In genomic region chrX:155069414-155069813, GRCh38 we compare ENCODE assay signal across 10 cellular contexts. TPM values are rescaled to one million over a fixed set of nuclear protein-coding genes. Genes with fewer than 3 reads are reported as not detected.
A peak's percentile ranks its signal among the peaks of the same experiment; 100 is the strongest.
DNase-seq lines count a peak whose midpoint lies in the region; ATAC-seq and TF ChIP-seq lines count a peak whose summit lies in the region.
"Had no signal": no experiment of that assay in that cellular context is flagged by ENCODE, and none has a peak within 500 bp of the region (broad histone marks: within the 10 kb centered on the region; RNA-seq: fewer than 3 reads in every experiment).

No MANE protein-coding gene starts in this region.

- no peak for TF ChIP-seq EP300 in neural cell (conservative IDR thresholded peaks at IDR 0.05; ENCODE audit: poor library complexity, severe bottlenecking)

- peak overlapping the region in 1 of 2 experiments; percentile 81; a peak in 1 of 4 replicates for H3K4me3 ChIP-seq in DND-41 (ENCODE audit: low read depth in 1 of 2, low read length in 2 of 2)
- H3K4me3 ChIP-seq in NB4 (ENCODE audit: low read depth, low read length) = peak overlapping the region; percentile 90
- H3K4me3 ChIP-seq in colonic mucosa = peak overlapping the region; percentile 46
- peak overlapping the region; percentile 71 for H3K4me3 ChIP-seq in neural cell (ENCODE audit: low read length)

- H2AFZ ChIP-seq in DND-41 (ENCODE audit: low read depth, low read length) = no peak overlapping the region
- H2AFZ ChIP-seq in neural cell (ENCODE audit: low read depth, low read length) = no peak overlapping the region

- H3K9me2 ChIP-seq in neural cell (ENCODE audit: insufficient read depth, low read length) = no peaks in the 10 kb centered on the region

- intact Hi-C loops in colonic mucosa (cut with DNase I) = no loop called here

- TF ChIP-seq POLR2A in NB4 (IDR thresholded peaks at IDR 0.05; ENCODE audit: extremely low read depth, insufficient read length) (no peak), GM18505 (IDR thresholded peaks at IDR 0.05; ENCODE audit: borderline replicate concordance, extremely low read depth, insufficient read depth, insufficient read length) (no peak)

- no peak for DNase-seq in DND-41
- no peak for DNase-seq in NB4 (ENCODE audit: low read depth)
- DNase-seq in colonic mucosa = no peak
- no peak for DNase-seq in nucleus accumbens (lab: John Stamatoyannopoulos, UW)
- no peak for DNase-seq in DMS53 treated with DMSO at 0.1 percent for 48 hours (lab: John Stamatoyannopoulos, UW; ENCODE audit: unreplicated experiment)
- DNase-seq: amygdala, SHP77 treated with DMSO at 0.1 percent for 48 hours had no signal

- peaks cover 52% of the 10 kb centered on the region for H3K4me1 ChIP-seq in DND-41 (ENCODE audit: insufficient read depth, low read length)
- no peaks in the 10 kb centered on the region for H3K4me1 ChIP-seq in colonic mucosa

- no peak for ATAC-seq in DND-41 (ENCODE audit: insufficient read depth, low read depth)
- no peak for ATAC-seq in GM21381 (IDR thresholded peaks at IDR 0.05; ENCODE audit: unreplicated experiment)
- ATAC-seq in GM18505 (IDR thresholded peaks at IDR 0.05; ENCODE audit: unreplicated experiment) = no peak

- H3K36me3 ChIP-seq in DND-41 (ENCODE audit: insufficient read depth, low read length) = peaks cover 16% of the 10 kb centered on the region
- H3K36me3 ChIP-seq in colonic mucosa = no peaks in the 10 kb centered on the region
- H3K36me3 ChIP-seq in neural cell (ENCODE audit: insufficient read depth, low read length) = no peaks in the 10 kb centered on the region

- peak overlapping the region; percentile 94 for H3K4me2 ChIP-seq in DND-41 (ENCODE audit: insufficient read depth, low read length)
- H3K4me2 ChIP-seq in neural cell (ENCODE audit: low read length) = no peak overlapping the region

- H3K27me3 ChIP-seq in DND-41 (ENCODE audit: insufficient read depth, low read length, poor library complexity) (no peaks in the 10 kb centered on the region), colonic mucosa (no peaks in the 10 kb centered on the region), neural cell (ENCODE audit: insufficient read depth, low read depth, low read length) (no peaks in the 10 kb centered on the region)

- H3K79me2 ChIP-seq in DND-41 (ENCODE audit: insufficient read depth, low read length) (peaks cover 51% of the 10 kb centered on the region), neural cell (replicated peaks; ENCODE audit: insufficient read depth, low read length) (peaks cover 3% of the 10 kb centered on the region)

- no peak overlapping the region for H3K27ac ChIP-seq in DND-41 (ENCODE audit: low read length)
- H3K27ac ChIP-seq in colonic mucosa = no peak overlapping the region
- no peak overlapping the region for H3K27ac ChIP-seq in neural cell (ENCODE audit: low read length)

- no peak for TF ChIP-seq CTCF in DND-41 (IDR thresholded peaks at IDR 0.05; ENCODE audit: borderline replicate concordance, extremely low read depth, low read length, poor library complexity, severe bottlenecking)
- no peak for TF ChIP-seq CTCF in NB4 (IDR thresholded peaks at IDR 0.05; ENCODE audit: low read depth, low read length)
- no peak for TF ChIP-seq CTCF in colonic mucosa (IDR thresholded peaks at IDR 0.05)
- TF ChIP-seq CTCF in neural cell (IDR thresholded peaks at IDR 0.05; ENCODE audit: poor library complexity, severe bottlenecking) = no peak

- TF ChIP-seq RAD21 in neural cell (conservative IDR thresholded peaks at IDR 0.05) = no peak

- no peaks in the 10 kb centered on the region for H3F3A ChIP-seq in neural cell (ENCODE audit: insufficient read depth, low read length, poor library complexity, severe bottlenecking)

- H3K9ac ChIP-seq in DND-41 (ENCODE audit: low read depth, low read length) (peak overlapping the region; percentile 69), colonic mucosa (ENCODE audit: low read depth in 2 of 2, low read length in 2 of 2) (no peak overlapping the region), neural cell (ENCODE audit: low read length) (no peak overlapping the region)

- H3K9me3 ChIP-seq in DND-41 (ENCODE audit: insufficient read depth, low read length, severe bottlenecking) (no peaks in the 10 kb centered on the region), colonic mucosa (no peaks in the 10 kb centered on the region), neural cell (ENCODE audit: low read length) (no peaks in the 10 kb centered on the region)

- no peaks in the 10 kb centered on the region for H4K20me1 ChIP-seq in DND-41 (ENCODE audit: insufficient read depth, low read length)
- no peaks in the 10 kb centered on the region for H4K20me1 ChIP-seq in neural cell (ENCODE audit: insufficient read depth)

TF ChIP-seq in neural cell, 6 proteins besides CTCF, POLR2A, EP300 and RAD21:
- TF ChIP-seq EZH2 (IDR thresholded peaks at IDR 0.05; ENCODE audit: borderline replicate concordance, insufficient read depth, low read length, poor library complexity, severe bottlenecking) (no peak), MXI1 (conservative IDR thresholded peaks at IDR 0.05; ENCODE audit: poor library complexity, severe bottlenecking) (no peak), POLR2AphosphoS5 (IDR thresholded peaks at IDR 0.05) (no peak), TAF1 (IDR thresholded peaks at IDR 0.05; ENCODE audit: low read depth) (no peak), SMC3 (conservative IDR thresholded peaks at IDR 0.05; ENCODE audit: poor library complexity) (no peak)
- TF ChIP-seq, protein P1, sequence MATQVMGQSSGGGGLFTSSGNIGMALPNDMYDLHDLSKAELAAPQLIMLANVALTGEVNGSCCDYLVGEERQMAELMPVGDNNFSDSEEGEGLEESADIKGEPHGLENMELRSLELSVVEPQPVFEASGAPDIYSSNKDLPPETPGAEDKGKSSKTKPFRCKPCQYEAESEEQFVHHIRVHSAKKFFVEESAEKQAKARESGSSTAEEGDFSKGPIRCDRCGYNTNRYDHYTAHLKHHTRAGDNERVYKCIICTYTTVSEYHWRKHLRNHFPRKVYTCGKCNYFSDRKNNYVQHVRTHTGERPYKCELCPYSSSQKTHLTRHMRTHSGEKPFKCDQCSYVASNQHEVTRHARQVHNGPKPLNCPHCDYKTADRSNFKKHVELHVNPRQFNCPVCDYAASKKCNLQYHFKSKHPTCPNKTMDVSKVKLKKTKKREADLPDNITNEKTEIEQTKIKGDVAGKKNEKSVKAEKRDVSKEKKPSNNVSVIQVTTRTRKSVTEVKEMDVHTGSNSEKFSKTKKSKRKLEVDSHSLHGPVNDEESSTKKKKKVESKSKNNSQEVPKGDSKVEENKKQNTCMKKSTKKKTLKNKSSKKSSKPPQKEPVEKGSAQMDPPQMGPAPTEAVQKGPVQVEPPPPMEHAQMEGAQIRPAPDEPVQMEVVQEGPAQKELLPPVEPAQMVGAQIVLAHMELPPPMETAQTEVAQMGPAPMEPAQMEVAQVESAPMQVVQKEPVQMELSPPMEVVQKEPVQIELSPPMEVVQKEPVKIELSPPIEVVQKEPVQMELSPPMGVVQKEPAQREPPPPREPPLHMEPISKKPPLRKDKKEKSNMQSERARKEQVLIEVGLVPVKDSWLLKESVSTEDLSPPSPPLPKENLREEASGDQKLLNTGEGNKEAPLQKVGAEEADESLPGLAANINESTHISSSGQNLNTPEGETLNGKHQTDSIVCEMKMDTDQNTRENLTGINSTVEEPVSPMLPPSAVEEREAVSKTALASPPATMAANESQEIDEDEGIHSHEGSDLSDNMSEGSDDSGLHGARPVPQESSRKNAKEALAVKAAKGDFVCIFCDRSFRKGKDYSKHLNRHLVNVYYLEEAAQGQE (IDR thresholded peaks at IDR 0.05; ENCODE audit: borderline replicate concordance) = no peak

RNA-seq across cellular contexts. Expression of gene CMC4, which starts 1.5 kb away (rescaled TPM):
- total RNA-seq in colonic mucosa = 1 to 10 TPM; 5.6 to 6.6 TPM
- 15.7 and 16.4 TPM in 2 replicates for polyA plus RNA-seq in neural cell
- 5.4 and 7.5 TPM in 2 replicates for polyA minus RNA-seq in neural cell

RNA-seq across cellular contexts. Expression of gene MTCP1, which starts 1.5 kb away (rescaled TPM):
- 10 to 100 TPM; 12.2 to 15.3 TPM for total RNA-seq in colonic mucosa
- polyA plus RNA-seq in neural cell = 1.1 and 2.4 TPM in 2 replicates
- 1.0 and 3.2 TPM in 2 replicates for polyA minus RNA-seq in neural cell

RNA-seq across cellular contexts. Expression of gene BRCC3, which starts 1.9 kb away (rescaled TPM):
- 10 to 100 TPM; 45.6 to 45.9 TPM for total RNA-seq in colonic mucosa
- 17.2 and 28.1 TPM in 2 replicates for polyA plus RNA-seq in neural cell
- polyA minus RNA-seq in neural cell = 28.5 and 30.9 TPM in 2 replicates

RNA-seq across cellular contexts. Expression of gene FUNDC2, which starts 42.8 kb away (rescaled TPM):
- total RNA-seq in colonic mucosa = 10 to 100 TPM; 54.7 to 57.2 TPM
- 139 and 141 TPM in 2 replicates for polyA plus RNA-seq in neural cell
- polyA minus RNA-seq in neural cell = 37.3 and 48.6 TPM in 2 replicates

RNA-seq across cellular contexts. Expression of gene F8, which starts 46.9 kb away (rescaled TPM):
- total RNA-seq in colonic mucosa = 1 to 10 TPM; 2.3 to 3.5 TPM
- polyA plus RNA-seq in neural cell = 2.1 TPM in 2 replicates
- 3.2 and 4.1 TPM in 2 replicates for polyA minus RNA-seq in neural cell
